Comparison of ENCODE assay signal across 32 cellular contexts in genomic region chr6:159778542-159778941, GRCh38. TPM values are rescaled to one million over a fixed set of nuclear protein-coding genes. Genes with fewer than 3 reads are reported as not detected.
DNase-seq lines count a peak whose midpoint lies in the region; FAIRE-seq and TF ChIP-seq lines count a peak whose summit lies in the region.
"Had no signal": no experiment of that assay in that cellular context is flagged by ENCODE, and none has a peak within 500 bp of the region (broad histone marks: within the 10 kb centered on the region; RNA-seq: fewer than 3 reads in every experiment).

No MANE protein-coding gene starts in this region.

- H2BK120ac ChIP-seq in neuronal stem cell (ENCODE audit: low read depth, low read length), result no peak overlapping the region

- H3K4me3 Mint-ChIP-seq in activated T-cell treated with anti-CD3 and anti-CD28 coated beads, Interleukin-2, amount 50 U/mL, for 24 hours, result no peak overlapping the region
- H3K4me3 Mint-ChIP-seq in activated naive CD8-positive, alpha-beta T cell, result no peak overlapping the region
- H3K4me3 Mint-ChIP-seq in nephron progenitor cell, result no peak overlapping the region
- H3K4me3 Mint-ChIP-seq: IgD-negative memory B cell; mesothelial cell of epicardium; naive thymus-derived CD8-positive, alpha-beta T cell had no signal

- H3K36me3 Mint-ChIP-seq in activated T-cell treated with anti-CD3 and anti-CD28 coated beads, Interleukin-2, amount 50 U/mL, for 24 hours (ENCODE audit: low read depth), result peaks cover 96% of the 10 kb centered on the region
- H3K36me3 Mint-ChIP-seq in activated naive CD8-positive, alpha-beta T cell, result peaks cover 11% of the 10 kb centered on the region
- H3K36me3 Mint-ChIP-seq in nephron progenitor cell (ENCODE audit: low read depth), result peaks cover 92% of the 10 kb centered on the region

- no peaks in the 10 kb centered on the region for H3K27me3 ChIP-seq in neuronal stem cell (ENCODE audit: control insufficient read depth in 3 of 3, insufficient read depth in 3 of 3, low read depth in 1 of 3, low read length in 3 of 3)
- H3K27me3 ChIP-seq: right atrium auricular region, stomach, thyroid gland had no signal

- H3K23ac ChIP-seq in neuronal stem cell (ENCODE audit: low read depth, low read length, poor library complexity), result no peak overlapping the region

- H3K27me3 Mint-ChIP-seq in activated T-cell treated with anti-CD3 and anti-CD28 coated beads, Interleukin-2, amount 50 U/mL, for 24 hours, result no peaks in the 10 kb centered on the region
- no peaks in the 10 kb centered on the region for H3K27me3 Mint-ChIP-seq in activated naive CD8-positive, alpha-beta T cell
- no peaks in the 10 kb centered on the region for H3K27me3 Mint-ChIP-seq in nephron progenitor cell (ENCODE audit: low read depth, poor library complexity)
- H3K27me3 Mint-ChIP-seq: IgD-negative memory B cell; naive thymus-derived CD8-positive, alpha-beta T cell had no signal

- TF ChIP-seq CTCF in nephron progenitor cell (IDR thresholded peaks at IDR 0.05), result no peak

- no peak overlapping the region for H3K18ac ChIP-seq in neuronal stem cell (ENCODE audit: low read length)

- no peak overlapping the region for H3K27ac ChIP-seq in neuronal stem cell (replicated peaks; ENCODE audit: low read length)
- H3K27ac ChIP-seq: parathyroid adenoma, right atrium auricular region, stomach, thyroid gland had no signal

- peaks cover 0 to 2% of the 10 kb centered on the region in 2 donors for H3K9me3 ChIP-seq in neuronal stem cell (replicated peaks in 1 of 2; ENCODE audit: control insufficient read depth in 2 of 2, insufficient read depth in 1 of 2, low read depth in 1 of 2, low read length in 2 of 2)
- H3K9me3 ChIP-seq: right atrium auricular region, stomach, thyroid gland had no signal

- H3K36me3 ChIP-seq in neuronal stem cell (replicated peaks in 1 of 2; ENCODE audit: control insufficient read depth in 2 of 2, insufficient read depth in 2 of 2, low read length in 2 of 2), result peaks cover 42 to 100% of the 10 kb centered on the region in 2 donors

- FAIRE-seq in frontal cortex (lab: Jason Lieb, UNC), result no peak
- FAIRE-seq: H54 had no signal

- no peak overlapping the region for H3K4me3 ChIP-seq in neuronal stem cell (ENCODE audit: low read length in 2 of 2)
- H3K4me3 ChIP-seq: right atrium auricular region, smooth muscle cell, stomach, thyroid gland had no signal

- H2BK5ac ChIP-seq in neuronal stem cell (ENCODE audit: low read length), result no peak overlapping the region

- no peaks in the 10 kb centered on the region for H3K9me3 Mint-ChIP-seq in activated T-cell treated with anti-CD3 and anti-CD28 coated beads, Interleukin-2, amount 50 U/mL, for 24 hours
- no peaks in the 10 kb centered on the region for H3K9me3 Mint-ChIP-seq in activated naive CD8-positive, alpha-beta T cell (ENCODE audit: low read depth)
- no peaks in the 10 kb centered on the region for H3K9me3 Mint-ChIP-seq in nephron progenitor cell
- H3K9me3 Mint-ChIP-seq: IgD-negative memory B cell; mesothelial cell of epicardium; naive thymus-derived CD8-positive, alpha-beta T cell had no signal

- no peak overlapping the region for H2AFZ ChIP-seq in neuronal stem cell (ENCODE audit: low read length)
- H2AFZ ChIP-seq: parathyroid adenoma had no signal

- peaks cover 20% of the 10 kb centered on the region for H3K4me1 Mint-ChIP-seq in activated T-cell treated with anti-CD3 and anti-CD28 coated beads, Interleukin-2, amount 50 U/mL, for 24 hours (ENCODE audit: low read depth)
- H3K4me1 Mint-ChIP-seq in activated naive CD8-positive, alpha-beta T cell (ENCODE audit: low read depth), result peaks cover 21% of the 10 kb centered on the region
- H3K4me1 Mint-ChIP-seq in nephron progenitor cell, result no peaks in the 10 kb centered on the region
- H3K4me1 Mint-ChIP-seq: mesothelial cell of epicardium had no signal

- peaks cover 0 to 2% of the 10 kb centered on the region in 2 donors for H3K4me1 ChIP-seq in neuronal stem cell (ENCODE audit: control insufficient read depth in 2 of 2, insufficient read depth in 1 of 2, low read depth in 1 of 2, low read length in 2 of 2)
- H3K4me1 ChIP-seq: parathyroid adenoma, right atrium auricular region, thyroid gland had no signal

- H4K8ac ChIP-seq in neuronal stem cell (ENCODE audit: low read depth, low read length), result no peak overlapping the region

- H3K4me2 ChIP-seq in neuronal stem cell (ENCODE audit: insufficient read depth, low read length, poor library complexity, severe bottlenecking), result no peak overlapping the region
- H3K4me2 ChIP-seq: smooth muscle cell had no signal

- no peak overlapping the region for H3K9ac ChIP-seq in neuronal stem cell (ENCODE audit: low read depth, low read length, poor library complexity)
- H3K9ac ChIP-seq: parathyroid adenoma had no signal

- H2BK12ac ChIP-seq in neuronal stem cell (ENCODE audit: low read length), result no peak overlapping the region

- H2BK15ac ChIP-seq in neuronal stem cell (ENCODE audit: low read length), result no peak overlapping the region

- no CpG with 5 or more reads among the region's 3 CpGs for WGBS in neuronal stem cell (ENCODE audit: extremely low coverage in 2 of 2, insufficient read length in 2 of 2, insufficient replicate concordance in 1 of 2), 2 donors

- no peak overlapping the region for H3K4ac ChIP-seq in neuronal stem cell (ENCODE audit: low read length)

- peaks cover 5% of the 10 kb centered on the region for H3K79me1 ChIP-seq in neuronal stem cell (ENCODE audit: low read depth, low read length)

- H3K14ac ChIP-seq in neuronal stem cell (ENCODE audit: low read length), result no peak overlapping the region

- DNase-seq in activated T-cell treated with anti-CD3 and anti-CD28 coated beads, Interleukin-2, amount 50 U/mL, for 24 hours, result no peak
- DNase-seq in activated T-cell treated with anti-CD3 and anti-CD28 coated beads, Interleukin-2, amount 50 U/mL, for 48 hours, result no peak
- DNase-seq in iPS-NIHi7 (ENCODE audit: extremely low spot score) (peak; percentile 5), neuronal stem cell (ENCODE audit: low spot score) (no peak), frontal cortex (ENCODE audit: low spot score in 2 of 2) (no peak), COLO829 (ENCODE audit: low spot score) (no peak), nephron progenitor cell (no peak)
- DNase-seq: ACHN; activated CD4-positive, alpha-beta T cell treated with anti-CD3 and anti-CD28 coated beads, Interleukin-2, amount 50 U/mL, for 48 hours; activated effector memory CD4-positive, alpha-beta T cell treated with anti-CD3 and anti-CD28 coated beads, Interleukin-2, amount 50 U/mL, for 16 hours; cerebellar nuclear complex; DMS79 treated with DMSO at 0.1 percent for 48 hours; GF-D8; left ventricle myocardium superior; naive thymus-derived CD8-positive, alpha-beta T cell; NCI-H1092 treated with DMSO at 0.1 percent for 48 hours; NCI-H1930; NCI-H2227 treated with DMSO at 0.1 percent for 48 hours; stimulated activated CD4-positive, alpha-beta T cell treated with anti-CD3 and anti-CD28 coated beads, Interleukin-1b, Interleukin-23, amount 100 ng/mL, for 48 hours; stimulated activated CD8-positive, alpha-beta memory T cell treated with anti-CD3 and anti-CD28 coated beads, Interleukin-4, amount 100 ng/mL, for 48 hours; stomach; T-helper 9 cell; thyroid gland had no signal

- H3K27ac Mint-ChIP-seq in activated T-cell treated with anti-CD3 and anti-CD28 coated beads, Interleukin-2, amount 50 U/mL, for 24 hours, result peak overlapping the region; percentile 6
- peak overlapping the region; percentile 71 for H3K27ac Mint-ChIP-seq in activated naive CD8-positive, alpha-beta T cell
- H3K27ac Mint-ChIP-seq in nephron progenitor cell, result no peak overlapping the region
- H3K27ac Mint-ChIP-seq: IgD-negative memory B cell, mesothelial cell of epicardium had no signal

- H4K91ac ChIP-seq in neuronal stem cell (ENCODE audit: low read depth, low read length, poor library complexity), result no peak overlapping the region

- H2AK5ac ChIP-seq in neuronal stem cell (ENCODE audit: low read depth, low read length), result no peak overlapping the region

RNA-seq across cellular contexts. Expression of gene TCP1, which starts 10.9 kb away (rescaled TPM):
- 126 TPM for polyA plus RNA-seq in neuronal stem cell (2013, experiment 1 of 2)
- polyA plus RNA-seq in neuronal stem cell (2013, experiment 2 of 2), result 126 TPM
- 378 TPM for total RNA-seq in frontal cortex

RNA-seq across cellular contexts. Expression of gene MRPL18, which starts 11.7 kb away (rescaled TPM):
- 49.9 TPM for polyA plus RNA-seq in neuronal stem cell (2013, experiment 1 of 2)
- 51.2 TPM for polyA plus RNA-seq in neuronal stem cell (2013, experiment 2 of 2)
- total RNA-seq in frontal cortex, result 60.7 TPM

RNA-seq across cellular contexts. Expression of gene ACAT2, which starts 16.7 kb away (rescaled TPM):
- polyA plus RNA-seq in neuronal stem cell (2013, experiment 1 of 2), result 94.5 TPM
- 92.4 TPM for polyA plus RNA-seq in neuronal stem cell (2013, experiment 2 of 2)
- 100 TPM for total RNA-seq in frontal cortex

RNA-seq across cellular contexts. Expression of gene PNLDC1, which starts 21.5 kb away (rescaled TPM):
- polyA plus RNA-seq in neuronal stem cell (2013, experiment 1 of 2), result not detected
- polyA plus RNA-seq in neuronal stem cell (2013, experiment 2 of 2), result 0.06 TPM
- not detected for total RNA-seq in frontal cortex
- total RNA-seq: glomerular endothelial cell, smooth muscle cell had no signal
- polyA plus RNA-seq: BJ, smooth muscle cell had no signal

RNA-seq across cellular contexts. Expression of gene WTAP, which starts 51.2 kb away (rescaled TPM):
- 108 TPM for polyA plus RNA-seq in neuronal stem cell (2013, experiment 1 of 2)
- 108 TPM for polyA plus RNA-seq in neuronal stem cell (2013, experiment 2 of 2)
- total RNA-seq in frontal cortex, result 131 TPM
